In genomic region chr2:235724964-235725603, GRCh38 we compare ENCODE assay signal across 13 cellular contexts.
DNase-seq lines count a peak whose midpoint lies in the region; ATAC-seq and TF ChIP-seq lines count a peak whose summit lies in the region.
"Had no signal": no experiment of that assay in that cellular context is flagged by ENCODE, and none has a peak within 500 bp of the region (broad histone marks: within the 10 kb centered on the region; RNA-seq: fewer than 3 reads in every experiment).

No MANE protein-coding gene starts in this region.

- TF ChIP-seq EP300 in stomach (IDR thresholded peaks at IDR 0.05): no peak

- H3K27me3 ChIP-seq in stomach (no peaks in the 10 kb centered on the region), foreskin keratinocyte (no peaks in the 10 kb centered on the region)

- TF ChIP-seq CTCF in stomach (IDR thresholded peaks at IDR 0.05) (no peak), foreskin keratinocyte (conservative IDR thresholded peaks at IDR 0.05) (no peak)

- H3K36me3 Mint-ChIP-seq in activated CD4-positive, alpha-beta T cell treated with anti-CD3 and anti-CD28 coated beads, Interleukin-2, amount 10 ng/mL, durations not matched to agents 24 days and 14 days (ENCODE audit: low read depth): no peaks in the 10 kb centered on the region
- H3K36me3 Mint-ChIP-seq: CD8-positive, alpha-beta T cell had no signal

- H3K9me3 Mint-ChIP-seq in activated CD4-positive, alpha-beta T cell treated with anti-CD3 and anti-CD28 coated beads, Interleukin-2, amount 10 ng/mL, durations not matched to agents 24 days and 14 days: no peaks in the 10 kb centered on the region
- H3K9me3 Mint-ChIP-seq: CD8-positive, alpha-beta T cell had no signal

- DNase-seq in NCI-H2196 (lab: John Stamatoyannopoulos, UW; ENCODE audit: unreplicated experiment): peak; percentile 20
- peak; percentile 51 for DNase-seq in dermis blood vessel endothelial cell
- DNase-seq in left lobe of liver (ENCODE audit: low spot score): peak; percentile 60
- peak; percentile 72 for DNase-seq in stomach
- DNase-seq in CD1c-positive myeloid dendritic cell (ENCODE audit: extremely low spot score): no peak
- no peak for DNase-seq in D341Med (ENCODE audit: low spot score)
- DNase-seq in activated CD4-positive, alpha-beta T cell treated with anti-CD3 and anti-CD28 coated beads, Interleukin-2, amount 10 ng/mL, durations not matched to agents 24 days and 14 days: no peak
- DNase-seq in foreskin keratinocyte: no peak
- DNase-seq: activated gamma-delta T cell; CD8-positive, alpha-beta T cell; NCI-H1105; NK-92 treated with Interleukin-12 subunit alpha and Interleukin-12 subunit beta, amount 100 ng/mL, for 24 hours; small intestine had no signal

- peak overlapping the region in 1 of 4 donors; percentile 13 for H3K4me3 ChIP-seq in stomach

- no peaks in the 10 kb centered on the region for H3K9me3 ChIP-seq in stomach

- H3K27ac ChIP-seq in stomach (peak overlapping the region; percentile 55 to 86 (median 68)), foreskin keratinocyte (no peak overlapping the region)

- intact Hi-C loops in stomach (cut with DNase I; ENCODE audit: low total_unique reads): no loop called here
- intact Hi-C loops in activated CD4-positive, alpha-beta T cell treated with anti-CD3 and anti-CD28 coated beads, Interleukin-2, amount 10 ng/mL, durations not matched to agents 24 days and 14 days (cut with micrococcal nuclease): no loop called here

- no peak overlapping the region for H3K4me3 Mint-ChIP-seq in activated CD4-positive, alpha-beta T cell treated with anti-CD3 and anti-CD28 coated beads, Interleukin-2, amount 10 ng/mL, durations not matched to agents 24 days and 14 days
- H3K4me3 Mint-ChIP-seq: CD8-positive, alpha-beta T cell had no signal

- H3K27me3 Mint-ChIP-seq in activated CD4-positive, alpha-beta T cell treated with anti-CD3 and anti-CD28 coated beads, Interleukin-2, amount 10 ng/mL, durations not matched to agents 24 days and 14 days: no peaks in the 10 kb centered on the region

- H3K4me1 ChIP-seq in stomach: peaks cover 13 to 56% (median 33%) of the 10 kb centered on the region in 4 donors
- no peaks in the 10 kb centered on the region for H3K4me1 ChIP-seq in foreskin keratinocyte

- no peak for TF ChIP-seq POLR2A in stomach (IDR thresholded peaks at IDR 0.05)

- H3K36me3 ChIP-seq in stomach: peaks cover 0 to 4% (median 0%) of the 10 kb centered on the region in 4 donors

- H3K4me1 Mint-ChIP-seq in activated CD4-positive, alpha-beta T cell treated with anti-CD3 and anti-CD28 coated beads, Interleukin-2, amount 10 ng/mL, durations not matched to agents 24 days and 14 days: no peaks in the 10 kb centered on the region

- peak; percentile 75 for ATAC-seq in left lobe of liver
- no peak for ATAC-seq in foreskin keratinocyte
- ATAC-seq: CD8-positive, alpha-beta T cell had no signal

- no peak overlapping the region for H3K27ac Mint-ChIP-seq in activated CD4-positive, alpha-beta T cell treated with anti-CD3 and anti-CD28 coated beads, Interleukin-2, amount 10 ng/mL, durations not matched to agents 24 days and 14 days
- H3K27ac Mint-ChIP-seq: CD8-positive, alpha-beta T cell had no signal

- 38 to 60% (median 41%) methylated on average over 13 of the region's 13 CpGs for WGBS in stomach, 5 donors

Comparison
In these comparisons a context has a peak if more than half of its experiments do, and no peak if none do; other contexts are left out.
1. DNase-seq: peak in NCI-H2196 (single experiment), dermis blood vessel endothelial cell (single experiment), left lobe of liver (single experiment) and stomach (single experiment); none in CD1c-positive myeloid dendritic cell (single experiment), D341Med (single experiment), activated CD4-positive, alpha-beta T cell treated with anti-CD3 and anti-CD28 coated beads, Interleukin-2, amount 10 ng/mL, durations not matched to agents 24 days and 14 days (single experiment) and foreskin keratinocyte (0 of 2).